ENCODE assay signal across 8 cellular contexts in genomic region chr12:39103552-39104165, GRCh38.
DNase-seq lines count a peak whose midpoint lies in the region; ATAC-seq and TF ChIP-seq lines count a peak whose summit lies in the region.

No MANE protein-coding gene starts in this region.

- DNase-seq in DMS153 treated with DMSO at 0.1 percent for 48 hours (lab: John Stamatoyannopoulos, UW; ENCODE audit: unreplicated experiment) (peak; percentile 52), GM19238 (ENCODE audit: insufficient read length, low spot score) (peak; percentile 23), NCI-H2081 (lab: John Stamatoyannopoulos, UW) (peak; percentile 45 to 53), WERI-Rb-1 (peak; percentile 13), glomerular visceral epithelial cell (ENCODE audit: extremely low spot score) (peak; percentile 63), psoas muscle (no peak)
- DNase-seq in effector memory CD4-positive, alpha-beta T cell, result no peak

- H3K9me3 ChIP-seq in WERI-Rb-1 (ENCODE audit: severe bottlenecking), result no peaks in the 10 kb centered on the region
- H3K9me3 ChIP-seq in psoas muscle, result no peaks in the 10 kb centered on the region
- no peaks in the 10 kb centered on the region for H3K9me3 ChIP-seq in effector memory CD4-positive, alpha-beta T cell (ENCODE audit: control insufficient read depth, low read length)

- no peaks in the 10 kb centered on the region for H3K4me1 ChIP-seq in psoas muscle
- H3K4me1 ChIP-seq in effector memory CD4-positive, alpha-beta T cell (ENCODE audit: control insufficient read depth, insufficient read depth, low read length, poor library complexity, severe bottlenecking), result no peaks in the 10 kb centered on the region

- H3K27me3 ChIP-seq in WERI-Rb-1 (ENCODE audit: insufficient read depth, low read depth, severe bottlenecking), result peaks cover 33% of the 10 kb centered on the region
- no peaks in the 10 kb centered on the region for H3K27me3 ChIP-seq in psoas muscle (ENCODE audit: insufficient read depth in 3 of 3, low read length in 2 of 3)
- no peaks in the 10 kb centered on the region for H3K27me3 ChIP-seq in effector memory CD4-positive, alpha-beta T cell (replicated peaks; ENCODE audit: control insufficient read depth, insufficient read depth, low read length, poor library complexity, severe bottlenecking)

- H3K36me3 ChIP-seq in WERI-Rb-1, result no peaks in the 10 kb centered on the region
- H3K36me3 ChIP-seq in psoas muscle (ENCODE audit: insufficient read depth in 1 of 2, low read depth in 1 of 2), result no peaks in the 10 kb centered on the region
- H3K36me3 ChIP-seq in effector memory CD4-positive, alpha-beta T cell (ENCODE audit: control insufficient read depth, insufficient read depth, low read length), result no peaks in the 10 kb centered on the region

- ATAC-seq in HG03066 (IDR thresholded peaks at IDR 0.05; ENCODE audit: low read depth, unreplicated experiment), result peak; percentile 91
- peak in 3 of 4 donors; percentile 50 to 73 (median 65) for ATAC-seq in psoas muscle

- H3K4me3 ChIP-seq in WERI-Rb-1 (ENCODE audit: low read depth, low read length) (no peak overlapping the region), psoas muscle (no peak overlapping the region)
- H3K4me3 ChIP-seq in effector memory CD4-positive, alpha-beta T cell (ENCODE audit: insufficient read depth, low read depth, low read length, poor library complexity, severe bottlenecking), result no peak overlapping the region

- 26 to 37% (median 29%) methylated on average over 8 of the region's 8 CpGs for WGBS in psoas muscle, 3 donors

- H3K27ac ChIP-seq in WERI-Rb-1 (no peak overlapping the region), psoas muscle (no peak overlapping the region)
- H3K27ac ChIP-seq in effector memory CD4-positive, alpha-beta T cell (ENCODE audit: insufficient read depth, low read length, poor library complexity, severe bottlenecking), result no peak overlapping the region

- intact Hi-C loops in psoas muscle (cut with DNase I), result loop anchor here in 1 of 2 donors (5.0 kb wide), 1 partner anchor 776 kb away; no protein-coding TSS in a partner anchor

- peak; percentile 62 for TF ChIP-seq CTCF in WERI-Rb-1 (IDR thresholded peaks at IDR 0.05; ENCODE audit: low read depth, low read length)
- TF ChIP-seq CTCF in psoas muscle (IDR thresholded peaks at IDR 0.05), result peak; percentile 58

Comparison
In these comparisons a context has a peak if more than half of its experiments do, and no peak if none do; other contexts are left out.
1. DNase-seq: peak in DMS153 treated with DMSO at 0.1 percent for 48 hours (single experiment), GM19238 (single experiment), NCI-H2081 (2 of 2), WERI-Rb-1 (single experiment) and glomerular visceral epithelial cell (single experiment); none in psoas muscle (0 of 2) and effector memory CD4-positive, alpha-beta T cell (0 of 3).